ENCODE assay signal across 21 cellular contexts in genomic region chr6:168715643-168716481, GRCh38.
DNase-seq lines count a peak whose midpoint lies in the region; ATAC-seq and TF ChIP-seq lines count a peak whose summit lies in the region.
"Had no signal": no experiment of that assay in that cellular context is flagged by ENCODE, and none has a peak within 500 bp of the region (broad histone marks: within the 10 kb centered on the region; RNA-seq: fewer than 3 reads in every experiment).

No MANE protein-coding gene starts in this region.

- H3K4me3 Mint-ChIP-seq in stimulated activated naive B cell treated with anti-CD40 and anti-IgM and Interleukin-4, amounts not matched to agents 10 μg/mL and 1 μg/mL and 100 μg/mL, for 72 hours: no peak overlapping the region
- no peak overlapping the region for H3K4me3 Mint-ChIP-seq in activated T-cell treated with anti-CD3 and anti-CD28 coated beads, Interleukin-2, amount 50 U/mL, for 72 hours
- H3K4me3 Mint-ChIP-seq: CD4-positive, alpha-beta T cell; HFFc6; T-cell had no signal

- peak; percentile 40 to 50 for ATAC-seq in stimulated activated naive B cell treated with anti-CD40 and anti-IgM and Interleukin-4, amounts not matched to agents 10 μg/mL and 1 μg/mL and 100 μg/mL, for 72 hours (replicated peaks)
- ATAC-seq in activated T-cell treated with anti-CD3 and anti-CD28 coated beads, Interleukin-2, amount 50 U/mL, for 72 hours (replicated peaks in 1 of 2): no peak
- ATAC-seq: GM12878, T-cell had no signal

- H3K27ac ChIP-seq in GM23248 (no peak overlapping the region), colonic mucosa (no peak overlapping the region)
- H3K27ac ChIP-seq: SK-N-MC had no signal

- H3K4me1 ChIP-seq in GM23248 (ENCODE audit: insufficient read depth) (no peaks in the 10 kb centered on the region), colonic mucosa (no peaks in the 10 kb centered on the region)
- H3K4me1 ChIP-seq: Caco-2 had no signal

- H3K9me3 ChIP-seq in GM23248 (ENCODE audit: low read depth): no peaks in the 10 kb centered on the region
- H3K9me3 ChIP-seq in colonic mucosa: no peaks in the 10 kb centered on the region
- H3K9me3 ChIP-seq: Caco-2 had no signal

- no peak overlapping the region for H3K27ac Mint-ChIP-seq in stimulated activated naive B cell treated with anti-CD40 and anti-IgM and Interleukin-4, amounts not matched to agents 10 μg/mL and 1 μg/mL and 100 μg/mL, for 72 hours
- no peak overlapping the region for H3K27ac Mint-ChIP-seq in activated T-cell treated with anti-CD3 and anti-CD28 coated beads, Interleukin-2, amount 50 U/mL, for 72 hours
- H3K27ac Mint-ChIP-seq: CD4-positive, alpha-beta T cell; HFFc6; T-cell had no signal

- intact Hi-C loops in colonic mucosa (cut with DNase I): no loop called here

- no peak overlapping the region for H2AFZ ChIP-seq in GM23248

- no peaks in the 10 kb centered on the region for H4K20me1 ChIP-seq in GM23248 (ENCODE audit: insufficient read depth)

- H3K27me3 ChIP-seq in GM23248 (replicated peaks; ENCODE audit: insufficient read depth) (no peaks in the 10 kb centered on the region), colonic mucosa (no peaks in the 10 kb centered on the region)

- DNase-seq in NCI-H2171 treated with DMSO at 0.1 percent for 48 hours (lab: John Stamatoyannopoulos, UW) (peak; percentile 43), NCI-H2171 (lab: John Stamatoyannopoulos, UW) (no peak), GM23248 (peak; percentile 14), NCI-H2107 (lab: John Stamatoyannopoulos, UW) (peak; percentile 23), colonic mucosa (no peak), NCI-H1105 (lab: John Stamatoyannopoulos, UW) (no peak)
- no peak for DNase-seq in stimulated activated naive B cell treated with anti-CD40 and anti-IgM and Interleukin-4, amounts not matched to agents 10 μg/mL and 1 μg/mL and 100 μg/mL, for 72 hours
- no peak for DNase-seq in activated T-cell treated with anti-CD3 and anti-CD28 coated beads, Interleukin-2, amount 50 U/mL, for 72 hours
- DNase-seq: 8988T; Caco-2; CD4-positive, alpha-beta T cell; HFFc6; KBM-7; NCI-H1930; NCI-H226; NCI-H69; OCI-M1; SHP77; T-cell had no signal

- WGBS in GM23248 (ENCODE audit: low coverage in 1 of 2, low lambda C conversion rate in 2 of 2, missing lambda C conversion rate in 2 of 2), 2 experiments: 28 to 34% methylated on average over 11 of the region's 11 CpGs

- no peaks in the 10 kb centered on the region for H3K9me2 ChIP-seq in GM23248 (ENCODE audit: insufficient read depth)

- H3K27me3 Mint-ChIP-seq in stimulated activated naive B cell treated with anti-CD40 and anti-IgM and Interleukin-4, amounts not matched to agents 10 μg/mL and 1 μg/mL and 100 μg/mL, for 72 hours: no peaks in the 10 kb centered on the region
- H3K27me3 Mint-ChIP-seq in activated T-cell treated with anti-CD3 and anti-CD28 coated beads, Interleukin-2, amount 50 U/mL, for 72 hours (ENCODE audit: low read depth): no peaks in the 10 kb centered on the region

- H3K4me3 ChIP-seq in GM23248 (no peak overlapping the region), colonic mucosa (no peak overlapping the region)
- H3K4me3 ChIP-seq: GM12878, SK-N-MC had no signal

- in situ Hi-C loops in GM23248 (cut with MboI): no loop called here

- H3K36me3 Mint-ChIP-seq in stimulated activated naive B cell treated with anti-CD40 and anti-IgM and Interleukin-4, amounts not matched to agents 10 μg/mL and 1 μg/mL and 100 μg/mL, for 72 hours: no peaks in the 10 kb centered on the region
- peaks cover 0 to 1% of the 10 kb centered on the region in 2 donors for H3K36me3 Mint-ChIP-seq in activated T-cell treated with anti-CD3 and anti-CD28 coated beads, Interleukin-2, amount 50 U/mL, for 72 hours (ENCODE audit: insufficient read depth in 2 of 2)
- H3K36me3 Mint-ChIP-seq: T-cell had no signal

- H3K4me1 Mint-ChIP-seq in stimulated activated naive B cell treated with anti-CD40 and anti-IgM and Interleukin-4, amounts not matched to agents 10 μg/mL and 1 μg/mL and 100 μg/mL, for 72 hours: no peaks in the 10 kb centered on the region
- no peaks in the 10 kb centered on the region for H3K4me1 Mint-ChIP-seq in activated T-cell treated with anti-CD3 and anti-CD28 coated beads, Interleukin-2, amount 50 U/mL, for 72 hours (ENCODE audit: low read depth)
- H3K4me1 Mint-ChIP-seq: T-cell had no signal

- no peaks in the 10 kb centered on the region for H3K9me3 Mint-ChIP-seq in stimulated activated naive B cell treated with anti-CD40 and anti-IgM and Interleukin-4, amounts not matched to agents 10 μg/mL and 1 μg/mL and 100 μg/mL, for 72 hours
- no peaks in the 10 kb centered on the region for H3K9me3 Mint-ChIP-seq in activated T-cell treated with anti-CD3 and anti-CD28 coated beads, Interleukin-2, amount 50 U/mL, for 72 hours
- H3K9me3 Mint-ChIP-seq: CD4-positive, alpha-beta T cell; T-cell had no signal

- no peaks in the 10 kb centered on the region for H3K79me2 ChIP-seq in GM23248 (ENCODE audit: insufficient read depth)

- no peaks in the 10 kb centered on the region for H3K36me3 ChIP-seq in GM23248 (ENCODE audit: low read depth)
- no peaks in the 10 kb centered on the region for H3K36me3 ChIP-seq in colonic mucosa

- H3F3A ChIP-seq in GM23248 (ENCODE audit: insufficient read depth): no peaks in the 10 kb centered on the region

- TF ChIP-seq CTCF in colonic mucosa (IDR thresholded peaks at IDR 0.05): no peak

- H3K9ac ChIP-seq in GM23248 (no peak overlapping the region), colonic mucosa (ENCODE audit: low read depth in 2 of 2, low read length in 2 of 2) (no peak overlapping the region)

- no peak overlapping the region for H3K4me2 ChIP-seq in GM23248 (ENCODE audit: unreplicated experiment)

Comparison
In these comparisons a context has a peak if more than half of its experiments do, and no peak if none do; other contexts are left out.
1. DNase-seq: peak in NCI-H2171 treated with DMSO at 0.1 percent for 48 hours (single experiment), GM23248 (single experiment) and NCI-H2107 (single experiment); none in NCI-H2171 (single experiment), stimulated activated naive B cell treated with anti-CD40 and anti-IgM and Interleukin-4, amounts not matched to agents 10 μg/mL and 1 μg/mL and 100 μg/mL, for 72 hours (single experiment), colonic mucosa (single experiment), NCI-H1105 (single experiment) and activated T-cell treated with anti-CD3 and anti-CD28 coated beads, Interleukin-2, amount 50 U/mL, for 72 hours (0 of 2).
2. ATAC-seq: peak in stimulated activated naive B cell treated with anti-CD40 and anti-IgM and Interleukin-4, amounts not matched to agents 10 μg/mL and 1 μg/mL and 100 μg/mL, for 72 hours (2 of 2); none in activated T-cell treated with anti-CD3 and anti-CD28 coated beads, Interleukin-2, amount 50 U/mL, for 72 hours (0 of 2).